In the genomic region with DNA sequence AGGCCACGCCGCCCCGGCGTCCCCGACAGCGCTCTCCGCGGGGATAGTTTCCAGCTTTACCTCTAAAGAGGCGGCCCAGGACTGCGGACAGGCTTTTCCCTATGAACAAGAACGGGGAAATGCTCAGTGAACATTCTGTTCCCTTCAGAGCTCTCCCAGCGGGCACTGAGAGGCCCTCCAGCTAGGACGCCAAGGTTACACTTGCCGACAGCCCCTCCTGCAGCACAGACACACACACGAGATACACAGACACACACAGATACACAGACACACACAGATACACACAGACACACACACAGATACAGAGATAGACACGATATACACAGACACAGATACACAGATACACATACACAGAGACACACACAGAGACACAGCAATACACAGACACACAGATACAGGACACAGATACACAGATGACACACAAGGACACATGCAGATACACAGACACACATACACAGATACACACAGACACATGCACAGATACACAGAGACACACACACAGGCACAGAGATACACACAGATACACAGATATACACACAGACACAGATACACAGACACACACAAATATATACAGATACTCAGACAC, we compare ENCODE assay signal across 9 cellular contexts. TPM values are rescaled to one million over a fixed set of nuclear protein-coding genes. Genes with fewer than 3 reads are reported as not detected.
A peak's percentile ranks its signal among the peaks of the same experiment; 100 is the strongest.
DNase-seq lines count a peak whose midpoint lies in the region; ATAC-seq, FAIRE-seq and TF ChIP-seq lines count a peak whose summit lies in the region.
"Had no signal": no experiment of that assay in that cellular context is flagged by ENCODE, and none has a peak within 500 bp of the region (broad histone marks: within the 10 kb centered on the region; RNA-seq: fewer than 3 reads in every experiment).

No MANE protein-coding gene starts in this region.

- peak overlapping the region; percentile 47 for H3K4me3 Mint-ChIP-seq in memory B cell

- ATAC-seq in SK-N-SH treated with all-trans-retinoic acid at 6 μM for 48 hours (no peak), K562 (no peak), memory B cell (ENCODE audit: low read depth) (no peak), GM19324 (IDR thresholded peaks at IDR 0.05; ENCODE audit: low FRiP score, unreplicated experiment) (no peak)

- WGBS in SK-N-SH (ENCODE audit: low lambda C conversion rate), result 8% methylated on average over 8 of the region's 16 CpGs
- 1% methylated on average over 16 of the region's 16 CpGs for WGBS in K562 (ENCODE audit: insufficient coverage, low coverage, missing lambda C conversion rate)
- WGBS in thymus, result 13% methylated on average over 16 of the region's 16 CpGs

- H3K4me1 ChIP-seq in SK-N-SH (ENCODE audit: control insufficient read depth in 1 of 2, insufficient read depth in 2 of 2, low read depth in 1 of 2, low read length in 1 of 2) (peaks cover 0 to 15% of the 10 kb centered on the region in 2 experiments; a peak in 1 of 4 replicates), K562 (replicated peaks in 1 of 2; ENCODE audit: control insufficient read depth in 2 of 2, insufficient read depth in 2 of 2, low read length in 2 of 2) (peaks cover 18 to 56% of the 10 kb centered on the region in 2 experiments; a peak in 4 of 5 replicates), thymus (ENCODE audit: control insufficient read depth, insufficient read depth, low read length) (peaks cover 23% of the 10 kb centered on the region), SJCRH30 (peaks cover 11% of the 10 kb centered on the region)

- peaks cover 13% of the 10 kb centered on the region for H3K27me3 ChIP-seq in SK-N-SH (ENCODE audit: insufficient read depth)
- H3K27me3 ChIP-seq in K562 (ENCODE audit: control insufficient read depth in 2 of 2, insufficient read depth in 2 of 2, low read length in 2 of 2), result peaks cover 0 to 14% of the 10 kb centered on the region in 2 experiments; a peak in 3 of 5 replicates
- H3K27me3 ChIP-seq in thymus (ENCODE audit: control insufficient read depth, insufficient read depth), result peaks cover 61% of the 10 kb centered on the region
- peaks cover 7% of the 10 kb centered on the region; the same call in 1 of the 2 replicates for H3K27me3 ChIP-seq in SJCRH30

- no peaks in the 10 kb centered on the region for H3K9me2 ChIP-seq in SK-N-SH

- POLR2A ChIA-PET in SK-N-SH (lab: Yijun Ruan, JAX) (interaction anchor here (0.6 kb wide), 1 partner anchor 87 kb away, joined by 3 read pairs; no protein-coding TSS in a partner anchor), K562 (lab: Yijun Ruan, JAX) (interaction anchor here (0.7 kb wide), 1 partner anchor 163 kb away, joined by 3 read pairs; no protein-coding TSS in a partner anchor)

- H3K9me3 Mint-ChIP-seq in memory B cell, result no peaks in the 10 kb centered on the region

- TF ChIP-seq CTCF in SK-N-SH (IDR thresholded peaks at IDR 0.05) (no peak), K562 (IDR thresholded peaks at IDR 0.05 in 2 of 3, conservative IDR thresholded peaks at IDR 0.05 in 1 of 3; ENCODE audit: insufficient read depth in 2 of 3, low read depth in 1 of 3, low read length in 3 of 3) (no peak)

- no peak overlapping the region for H2AFZ ChIP-seq in SK-N-SH (ENCODE audit: low read depth)
- H2AFZ ChIP-seq in K562 (ENCODE audit: low read depth, low read length), result peak overlapping the region; percentile 92

- intact Hi-C loops in K562 (cut with micrococcal nuclease), result no loop called here

- no peaks in the 10 kb centered on the region for H3K9me1 ChIP-seq in K562 (ENCODE audit: control insufficient read depth, insufficient read depth, low read length)

- no peaks in the 10 kb centered on the region for H4K20me1 ChIP-seq in SK-N-SH (ENCODE audit: insufficient read depth)
- H4K20me1 ChIP-seq in K562 (replicated peaks; ENCODE audit: control insufficient read depth, insufficient read depth, low read length), result no peaks in the 10 kb centered on the region

- no peak for TF ChIP-seq RAD21 in SK-N-SH (IDR thresholded peaks at IDR 0.05; ENCODE audit: low read length)
- TF ChIP-seq RAD21 in K562 (CRISPR knock-in tag; conservative IDR thresholded peaks at IDR 0.05 in 1 of 2, IDR thresholded peaks at IDR 0.05 in 1 of 2), result no peak

- H3K4me1 Mint-ChIP-seq in memory B cell, result peaks cover 18% of the 10 kb centered on the region

- no peaks in the 10 kb centered on the region for H3K9me3 ChIP-seq in SK-N-SH
- H3K9me3 ChIP-seq in K562 (replicated peaks; ENCODE audit: control insufficient read depth, insufficient read depth, low read depth, low read length), result no peaks in the 10 kb centered on the region
- H3K9me3 ChIP-seq in thymus (ENCODE audit: control insufficient read depth), result peaks cover 2% of the 10 kb centered on the region
- no peaks in the 10 kb centered on the region for H3K9me3 ChIP-seq in SJCRH30 (replicated peaks)

- BruUV-seq in K562 (replicated peaks; lab: Mats Ljungman, UMichigan), result no TSS peak

- H3F3A ChIP-seq in SK-N-SH (replicated peaks; ENCODE audit: insufficient read depth), result peaks cover 4% of the 10 kb centered on the region

- H3K4me2 ChIP-seq in SK-N-SH, result peak overlapping the region; percentile 66; the same call in 1 of the 2 replicates
- peak overlapping the region; percentile 74 for H3K4me2 ChIP-seq in K562 (ENCODE audit: insufficient read depth, low read length)

- peak overlapping the region in 1 of 2 experiments; percentile 15; a peak in 1 of 4 replicates for H3K4me3 ChIP-seq in SK-N-SH (ENCODE audit: low read depth in 2 of 2, low read length in 1 of 2)
- peak overlapping the region; percentile 52 for H3K4me3 ChIP-seq in K562
- peak overlapping the region; percentile 28 for H3K4me3 ChIP-seq in thymus (ENCODE audit: low read length)
- H3K4me3 ChIP-seq in SJCRH30, result no peak overlapping the region

- H3K9ac ChIP-seq in SK-N-SH (no peak overlapping the region), K562 (ENCODE audit: insufficient read depth in 1 of 2, low read depth in 2 of 2, low read length in 2 of 2) (peak overlapping the region; percentile 56 to 92)

- no peak for TF ChIP-seq POLR2A in K562 (conservative IDR thresholded peaks at IDR 0.05)

- TF ChIP-seq EP300 in SK-N-SH (IDR thresholded peaks at IDR 0.05; ENCODE audit: borderline replicate concordance in 1 of 2, low read depth in 1 of 2, low read length in 1 of 2), result no peak
- no peak for TF ChIP-seq EP300 in K562 (IDR thresholded peaks at IDR 0.05; ENCODE audit: low read length)

- H3K79me2 ChIP-seq in SK-N-SH (ENCODE audit: insufficient read depth), result no peaks in the 10 kb centered on the region
- no peaks in the 10 kb centered on the region for H3K79me2 ChIP-seq in K562 (ENCODE audit: control insufficient read depth, insufficient read depth, low read length)

- CTCF ChIA-PET in SK-N-SH (lab: Yijun Ruan, JAX) (interaction anchor here (0.7 to 6.4 kb wide), 14 partner anchors 9 to 1208 kb away, joined by 3 to 37 read pairs (median 5); no protein-coding TSS in a partner anchor), K562 (lab: Yijun Ruan, JAX; ENCODE audit: low intra/inter-chr PET ratio) (no interaction called here)

- H3K36me3 Mint-ChIP-seq in memory B cell, result peaks cover 3% of the 10 kb centered on the region

- no peaks in the 10 kb centered on the region for H3K36me3 ChIP-seq in SK-N-SH (replicated peaks in 1 of 2; ENCODE audit: control insufficient read depth in 1 of 2, insufficient read depth in 2 of 2, low read length in 1 of 2)
- no peaks in the 10 kb centered on the region for H3K36me3 ChIP-seq in K562 (ENCODE audit: control insufficient read depth, insufficient read depth, low read length)
- H3K36me3 ChIP-seq in thymus (ENCODE audit: control insufficient read depth, insufficient read depth), result no peaks in the 10 kb centered on the region
- no peaks in the 10 kb centered on the region for H3K36me3 ChIP-seq in SJCRH30

- DNase-seq in SK-N-SH (no peak), K562 (ENCODE audit: extremely low read depth in 1 of 4, low spot score in 3 of 4) (no peak), memory B cell (ENCODE audit: low spot score in 2 of 2) (no peak), frontal cortex (ENCODE audit: low spot score in 2 of 2) (no peak), SJCRH30 (no peak)

- H3K27ac Mint-ChIP-seq in memory B cell, result no peak overlapping the region

- FAIRE-seq in K562 (lab: Jason Lieb, UNC) (peak; percentile 75), frontal cortex (lab: Jason Lieb, UNC) (no peak)

- no peak overlapping the region for H3K27ac ChIP-seq in SK-N-SH (ENCODE audit: low read depth in 2 of 2, low read length in 1 of 2)
- no peak overlapping the region; the same call in 2 of the 3 replicates for H3K27ac ChIP-seq in K562 (ENCODE audit: extremely low read depth, low read depth, low read length)
- no peak overlapping the region for H3K27ac ChIP-seq in thymus (ENCODE audit: low read depth)
- H3K27ac ChIP-seq in SJCRH30, result no peak overlapping the region

- in situ Hi-C loops in K562 (cut with MboI), result no loop called here

- peaks cover 29% of the 10 kb centered on the region for H3K27me3 Mint-ChIP-seq in memory B cell

TF ChIP-seq in SK-N-SH, 30 proteins besides CTCF, POLR2A, EP300 and RAD21:
- peak; percentile 3; the same call in 1 of the 2 replicates for TF ChIP-seq GATA2 (CRISPR knock-in tag; IDR thresholded peaks at IDR 0.05)
- no peak for TF ChIP-seq SMC3 (IDR thresholded peaks at IDR 0.05; ENCODE audit: low read depth, low read length)

TF ChIP-seq in K562, 482 proteins besides CTCF, POLR2A, EP300 and RAD21 (continues in another document):
- peak in 1 of 2 experiments; percentile 54; a peak in 1 of 4 replicates for TF ChIP-seq FOXK2 (conservative IDR thresholded peaks at IDR 0.05 in 1 of 2, IDR thresholded peaks at IDR 0.05 in 1 of 2; ENCODE audit: low read depth in 2 of 2)
- TF ChIP-seq ETV5 (CRISPR knock-in tag; IDR thresholded peaks at IDR 0.05; ENCODE audit: low read depth), result no peak
- TF ChIP-seq TRIM24 (IDR thresholded peaks at IDR 0.05), result peak in 1 of 2 experiments; percentile 36; a peak in 2 of 4 replicates

RNA-seq across cellular contexts. Expression of a gene that starts 0.5 kb away (rescaled TPM):
- polyA plus RNA-seq in SK-N-SH (2012; rRNA removed), result 0.10 and 0.16 TPM in 2 replicates
- polyA plus RNA-seq in SK-N-SH (2012; cell fraction: cytosol; rRNA removed), result 0.05 and 0.12 TPM in 2 replicates
- polyA plus RNA-seq in SK-N-SH (2012; cell fraction: nucleus; rRNA removed), result 0.14 and 0.15 TPM in 2 replicates
- total RNA-seq in K562 (2011; cell fraction: chromatin; rRNA removed; ENCODE audit: low replicate concordance), result 1.2 and 2.4 TPM in 2 replicates
- 1.5 and 1.6 TPM in 2 replicates for total RNA-seq in K562 (2011; cell fraction: nucleolus; rRNA removed)
- total RNA-seq in K562 (2011; cell fraction: nucleoplasm; rRNA removed), result 1.1 and 1.3 TPM in 2 replicates
- total RNA-seq in K562 (2014; rRNA removed), result 0.09 and 0.24 TPM in 2 replicates
- 0.06 and 0.36 TPM in 2 replicates for total RNA-seq in K562 (2014; rRNA removed; fragmentation: Illumina TruSeq; extraction: Trizol)
- total RNA-seq in K562 (2015; rRNA removed; fragmentation: Illumina TruSeq; extraction: Trizol), result 0.14 and 0.26 TPM in 2 replicates
- 0.47 and 1.5 TPM in 2 replicates for total RNA-seq in K562 (2021)
- polyA plus RNA-seq in K562 (2011; rRNA removed), result 0.59 and 0.61 TPM in 2 replicates
- polyA plus RNA-seq in K562 (2011; cell fraction: cytosol; rRNA removed), result 0.27 and 0.31 TPM in 2 replicates
- polyA plus RNA-seq in K562 (2011; cell fraction: nucleus; rRNA removed), result 1.2 and 1.4 TPM in 2 replicates
- polyA plus RNA-seq in K562 (2012), result 0.33 and 0.47 TPM in 2 replicates
- 0.19 and 0.21 TPM in 2 replicates for polyA plus RNA-seq in K562 (2014; fragmentation: Illumina TruSeq; extraction: Trizol)
- polyA plus RNA-seq in K562 (2014; fragmentation: Nextera tagmentation; extraction: Ambion mirVana), result under 1 TPM in 1 of 2 experiments, not detected in 1; 0.07 TPM
- polyA plus RNA-seq in K562 (2014; rRNA removed), result 0.13 and 0.57 TPM in 2 replicates
- 0.42 and 0.63 TPM in 2 replicates for polyA minus RNA-seq in K562 (2011; rRNA and poly(A)+ RNA removed)
- polyA minus RNA-seq in K562 (2011; cell fraction: cytosol; rRNA and poly(A)+ RNA removed), result not detected in 2 replicates
- polyA minus RNA-seq in K562 (2011; cell fraction: nucleus; rRNA and poly(A)+ RNA removed), result 0.67 TPM in 2 replicates
- polyA plus RNA-seq in thymus, result 1.2 TPM
- 4.5 TPM for total RNA-seq in frontal cortex
- total RNA-seq in SJCRH30 (2014; rRNA removed; shearing (Covaris generic)), result not detected in 2 replicates
- total RNA-seq: A172 had no signal
